ENCODE assay signal across 9 cellular contexts in the genomic region with DNA sequence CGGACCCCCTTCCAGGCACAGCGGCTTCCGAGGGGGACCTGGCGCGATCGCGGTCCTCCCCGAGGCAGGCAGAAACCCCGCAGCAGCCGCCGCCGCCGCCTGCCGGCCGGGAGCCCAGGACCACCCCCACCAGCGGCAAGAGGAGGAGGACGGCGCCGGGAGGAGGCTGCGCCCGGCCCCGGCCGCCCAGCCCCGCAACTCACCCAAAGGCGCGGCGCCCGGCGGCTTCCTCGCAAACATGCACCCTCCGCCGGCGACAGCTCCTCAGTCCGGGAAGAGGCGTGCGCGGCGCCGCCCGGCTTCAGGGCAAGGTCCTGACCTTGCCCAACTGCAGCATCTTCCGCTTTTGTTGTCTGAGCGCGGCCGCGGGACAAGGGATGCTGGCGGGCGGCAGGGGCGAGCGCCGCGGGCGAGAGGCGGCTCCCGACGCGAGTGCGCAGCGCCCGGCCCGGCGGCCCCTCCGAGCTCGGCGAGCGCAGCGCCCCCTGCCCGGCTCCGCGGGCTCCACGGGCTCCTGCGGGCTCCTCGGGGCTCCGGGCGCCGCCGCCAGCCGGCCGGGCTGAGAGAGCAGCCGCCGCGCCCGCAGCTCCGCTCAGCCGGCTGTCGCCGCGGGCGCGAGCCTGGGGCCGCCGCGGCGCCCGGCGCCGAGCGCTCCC. TPM values are rescaled to one million over a fixed set of nuclear protein-coding genes. Genes with fewer than 3 reads are reported as not detected.
DNase-seq lines count a peak whose midpoint lies in the region; ATAC-seq and TF ChIP-seq lines count a peak whose summit lies in the region.
"Had no signal": no experiment of that assay in that cellular context is flagged by ENCODE, and none has a peak within 500 bp of the region (broad histone marks: within the 10 kb centered on the region; RNA-seq: fewer than 3 reads in every experiment).

No MANE protein-coding gene starts in this region.

- H3K4me3 Mint-ChIP-seq in activated T-cell treated with anti-CD3 and anti-CD28 coated beads, Interleukin-2, amount 50 U/mL, for 24 hours, result no peak overlapping the region
- H3K4me3 Mint-ChIP-seq in dendritic cell treated with granulocyte-macrophage colony-stimulating factor and Interleukin-4, amounts not matched to agents 40 ng/mL and 50 ng/mL, for 4 days, result peak overlapping the region; percentile 17
- peak overlapping the region; percentile 75 for H3K4me3 Mint-ChIP-seq in mesothelial cell of epicardium
- H3K4me3 Mint-ChIP-seq: activated B cell treated with CpG ODN at 0.5 μM for 24 hours had no signal

- H3K9me3 Mint-ChIP-seq in activated T-cell treated with anti-CD3 and anti-CD28 coated beads, Interleukin-2, amount 50 U/mL, for 24 hours, result peaks cover 3% of the 10 kb centered on the region
- no peaks in the 10 kb centered on the region for H3K9me3 Mint-ChIP-seq in dendritic cell treated with granulocyte-macrophage colony-stimulating factor and Interleukin-4, amounts not matched to agents 40 ng/mL and 50 ng/mL, for 4 days
- H3K9me3 Mint-ChIP-seq in mesothelial cell of epicardium, result no peaks in the 10 kb centered on the region
- H3K9me3 Mint-ChIP-seq: activated B cell treated with CpG ODN at 0.5 μM for 24 hours had no signal

- H3K27ac Mint-ChIP-seq in activated T-cell treated with anti-CD3 and anti-CD28 coated beads, Interleukin-2, amount 50 U/mL, for 24 hours, result no peak overlapping the region
- no peak overlapping the region for H3K27ac Mint-ChIP-seq in dendritic cell treated with granulocyte-macrophage colony-stimulating factor and Interleukin-4, amounts not matched to agents 40 ng/mL and 50 ng/mL, for 4 days
- no peak overlapping the region for H3K27ac Mint-ChIP-seq in mesothelial cell of epicardium
- H3K27ac Mint-ChIP-seq: activated B cell treated with CpG ODN at 0.5 μM for 24 hours had no signal

- peaks cover 5% of the 10 kb centered on the region for H3K4me1 Mint-ChIP-seq in activated T-cell treated with anti-CD3 and anti-CD28 coated beads, Interleukin-2, amount 50 U/mL, for 24 hours (ENCODE audit: low read depth)
- no peaks in the 10 kb centered on the region for H3K4me1 Mint-ChIP-seq in dendritic cell treated with granulocyte-macrophage colony-stimulating factor and Interleukin-4, amounts not matched to agents 40 ng/mL and 50 ng/mL, for 4 days (ENCODE audit: low read depth)
- peaks cover 7% of the 10 kb centered on the region for H3K4me1 Mint-ChIP-seq in mesothelial cell of epicardium

- no peaks in the 10 kb centered on the region for H3K36me3 Mint-ChIP-seq in activated T-cell treated with anti-CD3 and anti-CD28 coated beads, Interleukin-2, amount 50 U/mL, for 24 hours (ENCODE audit: low read depth)
- no peaks in the 10 kb centered on the region for H3K36me3 Mint-ChIP-seq in dendritic cell treated with granulocyte-macrophage colony-stimulating factor and Interleukin-4, amounts not matched to agents 40 ng/mL and 50 ng/mL, for 4 days (ENCODE audit: low read depth)
- H3K36me3 Mint-ChIP-seq in mesothelial cell of epicardium, result no peaks in the 10 kb centered on the region

- H3K27me3 Mint-ChIP-seq in activated T-cell treated with anti-CD3 and anti-CD28 coated beads, Interleukin-2, amount 50 U/mL, for 24 hours, result peaks cover 39% of the 10 kb centered on the region
- peaks cover 45% of the 10 kb centered on the region for H3K27me3 Mint-ChIP-seq in dendritic cell treated with granulocyte-macrophage colony-stimulating factor and Interleukin-4, amounts not matched to agents 40 ng/mL and 50 ng/mL, for 4 days
- H3K27me3 Mint-ChIP-seq in mesothelial cell of epicardium (ENCODE audit: low read depth), result peaks cover 58% of the 10 kb centered on the region

- DNase-seq in activated T-cell treated with anti-CD3 and anti-CD28 coated beads for 48 hours (ENCODE audit: low read depth) (peak; percentile 18), NCI-H1105 treated with DMSO at 0.1 percent for 48 hours (lab: John Stamatoyannopoulos, UW) (peak; percentile 70), mesothelial cell of epicardium (ENCODE audit: low spot score in 2 of 2, unreplicated experiment in 2 of 2) (peak; percentile 41 to 72), mesenteric fat pad (ENCODE audit: low spot score) (no peak), posterior vena cava (ENCODE audit: low spot score) (no peak)
- DNase-seq in activated T-cell treated with anti-CD3 and anti-CD28 coated beads, Interleukin-2, amount 50 U/mL, for 24 hours, result no peak
- DNase-seq: activated B cell treated with CpG ODN at 0.5 μM for 24 hours had no signal

- ATAC-seq in GM21717 (IDR thresholded peaks at IDR 0.05; ENCODE audit: unreplicated experiment), result no peak

- intact Hi-C loops in dendritic cell treated with granulocyte-macrophage colony-stimulating factor and Interleukin-4, amounts not matched to agents 40 ng/mL and 50 ng/mL, for 4 days (cut with micrococcal nuclease), result no loop called here
- intact Hi-C loops in posterior vena cava (cut with DNase I), result no loop called here

- peak; percentile 30 for TF ChIP-seq CTCF in mesothelial cell of epicardium (IDR thresholded peaks at IDR 0.05; ENCODE audit: unreplicated experiment)

RNA-seq across cellular contexts. Expression of gene CTNND2, which starts 0.5 kb away (rescaled TPM):
- total RNA-seq in mesothelial cell of epicardium, result 6.0 to 7.9 TPM (median 7.8 TPM) in 3 replicates
- 1.8 TPM for total RNA-seq in mesenteric fat pad
- 1 to 10 TPM in 1 of 2 donors, under 1 TPM in 1; 0.46 to 1.6 TPM for total RNA-seq in posterior vena cava
- total RNA-seq: activated B cell treated with CpG ODN at 0.5 μM for 24 hours had no signal

Comparison
In these comparisons a context has a peak if more than half of its experiments do, and no peak if none do; other contexts are left out.
1. DNase-seq: peak in activated T-cell treated with anti-CD3 and anti-CD28 coated beads for 48 hours (single experiment), NCI-H1105 treated with DMSO at 0.1 percent for 48 hours (single experiment) and mesothelial cell of epicardium (2 of 2); none in activated T-cell treated with anti-CD3 and anti-CD28 coated beads, Interleukin-2, amount 50 U/mL, for 24 hours (single experiment), mesenteric fat pad (single experiment) and posterior vena cava (single experiment).